In genomic region chr13:35143123-35143522, GRCh38 we compare ENCODE assay signal across 25 cellular contexts.
DNase-seq lines count a peak whose midpoint lies in the region; ATAC-seq and TF ChIP-seq lines count a peak whose summit lies in the region.
"Had no signal": no experiment of that assay in that cellular context is flagged by ENCODE, and none has a peak within 500 bp of the region (broad histone marks: within the 10 kb centered on the region; RNA-seq: fewer than 3 reads in every experiment).

No MANE protein-coding gene starts in this region.

- ATAC-seq in left lobe of liver (peak; percentile 37), upper lobe of right lung (peak; percentile 72)
- ATAC-seq: A549; CD8-positive, alpha-beta T cell; Panc1 had no signal

- H3K27me3 ChIP-seq in upper lobe of right lung, result no peaks in the 10 kb centered on the region
- H3K27me3 ChIP-seq: MG63 had no signal

- DNase-seq in OCI-M1 (lab: John Stamatoyannopoulos, UW) (peak; percentile 1), choroid plexus epithelial cell (ENCODE audit: low read depth) (peak; percentile 13), left lobe of liver (ENCODE audit: low spot score) (no peak), upper lobe of right lung (no peak), NCI-H2196 treated with DMSO at 0.1 percent for 48 hours (lab: John Stamatoyannopoulos, UW; ENCODE audit: unreplicated experiment) (no peak), SIG-M5 treated with dmso at 0.1 percent for 504 hours (lab: John Stamatoyannopoulos, UW; ENCODE audit: unreplicated experiment) (no peak)
- no peak for DNase-seq in stimulated activated naive CD4-positive, alpha-beta T cell (lab: John Stamatoyannopoulos, UW)
- DNase-seq: Caco-2; CD8-positive, alpha-beta T cell; GOT3; HFFc6; KBM-7; MG63; NCI-H1105 treated with DMSO at 0.1 percent for 48 hours; NCI-H146; NCI-H1930; NCI-H2107; NCI-H446 treated with DMSO at 0.1 percent for 48 hours; NCI-H526 treated with DMSO at 0.1 percent for 48 hours; SHP77 had no signal

- no peaks in the 10 kb centered on the region for H3K4me1 ChIP-seq in upper lobe of right lung
- H3K4me1 ChIP-seq: A549, Caco-2, HAP-1 had no signal

- no peak overlapping the region for H3K27ac ChIP-seq in upper lobe of right lung
- H3K27ac ChIP-seq: A549, C4-2B, RWPE1 had no signal

- no peaks in the 10 kb centered on the region for H3K36me3 ChIP-seq in upper lobe of right lung
- H3K36me3 ChIP-seq: HAP-1, MG63 had no signal

- H3K4me3 ChIP-seq in choroid plexus epithelial cell (ENCODE audit: low read depth, low read length), result no peak overlapping the region
- no peak overlapping the region for H3K4me3 ChIP-seq in upper lobe of right lung
- H3K4me3 ChIP-seq: A549, HAP-1, MG63 had no signal

- H3K9me3 ChIP-seq in upper lobe of right lung, result no peaks in the 10 kb centered on the region
- H3K9me3 ChIP-seq: A549, Caco-2, HAP-1, MG63 had no signal

- intact Hi-C loops in upper lobe of right lung (cut with DNase I), result no loop called here

- TF ChIP-seq CTCF in choroid plexus epithelial cell (conservative IDR thresholded peaks at IDR 0.05; ENCODE audit: low read depth, low read length), result no peak
- no peak for TF ChIP-seq CTCF in upper lobe of right lung (IDR thresholded peaks at IDR 0.05)

Comparison
In these comparisons a context has a peak if more than half of its experiments do, and no peak if none do; other contexts are left out.
1. DNase-seq: peak in OCI-M1 (single experiment) and choroid plexus epithelial cell (single experiment); none in left lobe of liver (single experiment), upper lobe of right lung (single experiment), NCI-H2196 treated with DMSO at 0.1 percent for 48 hours (single experiment), stimulated activated naive CD4-positive, alpha-beta T cell (0 of 6) and SIG-M5 treated with dmso at 0.1 percent for 504 hours (single experiment).